ENCODE assay signal across 8 cellular contexts in the genomic region with DNA sequence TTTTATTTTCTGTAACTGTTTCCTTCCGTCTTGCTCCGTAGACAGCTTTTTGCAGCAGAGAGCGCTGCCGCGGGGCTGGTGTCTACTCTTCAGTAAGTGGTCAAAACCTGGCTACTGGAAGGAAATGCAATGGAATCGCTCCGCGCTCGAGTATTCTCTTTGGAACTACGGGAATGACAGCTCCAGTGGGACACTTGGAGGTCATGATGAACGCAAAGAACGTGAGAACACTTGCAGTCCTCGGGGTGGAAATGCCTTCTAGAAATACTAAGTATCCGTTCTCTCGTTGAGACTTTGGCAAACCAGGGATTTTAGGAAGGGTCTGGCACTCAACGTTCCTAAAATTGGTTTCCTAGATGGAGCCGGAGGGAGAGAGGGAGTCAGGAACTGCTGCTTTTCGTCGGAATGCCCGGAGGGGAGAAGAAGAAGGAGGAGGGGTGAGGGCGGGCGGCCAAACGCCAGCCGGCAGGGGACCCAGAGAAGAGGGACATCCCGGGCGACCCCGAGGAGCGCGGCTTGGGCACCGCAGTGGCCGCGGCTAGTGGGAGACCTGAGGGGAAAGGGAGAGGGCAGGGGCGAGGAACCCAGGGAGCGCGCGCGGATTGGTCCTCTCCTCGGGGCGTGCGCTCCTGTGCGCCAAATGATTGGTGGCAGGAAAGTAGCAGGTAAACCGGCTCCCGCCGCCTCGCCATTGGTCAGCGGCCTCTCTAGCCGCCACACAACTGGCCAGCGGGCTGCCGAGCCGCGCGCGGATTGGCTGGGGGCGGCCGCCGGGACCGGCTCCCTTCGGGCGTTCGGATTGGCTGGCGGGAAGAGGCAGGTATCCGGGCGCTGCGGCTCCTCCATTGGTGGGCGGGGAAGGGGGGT. TPM values are rescaled to one million over a fixed set of nuclear protein-coding genes. Genes with fewer than 3 reads are reported as not detected.
DNase-seq lines count a peak whose midpoint lies in the region; ATAC-seq, FAIRE-seq and TF ChIP-seq lines count a peak whose summit lies in the region.

No MANE protein-coding gene starts in this region.

- H3K4me1 ChIP-seq in A673 (ENCODE audit: insufficient read depth, low read length, poor library complexity, severe bottlenecking) = peaks cover 3% of the 10 kb centered on the region

- no peak overlapping the region for H3K27ac ChIP-seq in A673 (ENCODE audit: low read depth, low read length, poor library complexity, severe bottlenecking)

- POLR2A ChIA-PET in A673 (lab: Charles Lee; ENCODE audit: low non-redundant PET) = interaction anchor here (0.7 kb wide), 1 partner anchor 914 kb away, joined by 3 read pairs; no protein-coding TSS in a partner anchor

- DNase-seq in A673 (ENCODE audit: low spot score) (peak; percentile 97), NCI-H2227 (lab: John Stamatoyannopoulos, UW; ENCODE audit: unreplicated experiment) (peak; percentile 98), cerebellar cortex (ENCODE audit: low spot score) (peak; percentile 96)
- DNase-seq in activated CD4-positive, CD25-positive, alpha-beta regulatory T cell treated with anti-CD3 and anti-CD28 coated beads, Interleukin-2, amount 50 U/mL, for 16 hours (ENCODE audit: low read depth, low spot score) = peak; percentile 94
- DNase-seq in stimulated activated CD4-positive, alpha-beta T cell treated with anti-CD3 and anti-CD28 coated beads, Interleukin-12 subunit alpha, Interleukin-12 subunit beta, amount 100 ng/mL, for 24 hours (ENCODE audit: low read depth in 2 of 2) = peak; percentile 93 to 96

- ATAC-seq in GM18870 (IDR thresholded peaks at IDR 0.05; ENCODE audit: unreplicated experiment) (peak; percentile 86), HG03108 (IDR thresholded peaks at IDR 0.05; ENCODE audit: unreplicated experiment) (peak; percentile 90)

- BruUV-seq in A673 (replicated peaks; lab: Mats Ljungman, UMichigan) = no TSS peak

- intact Hi-C loops in A673 (cut with micrococcal nuclease; ENCODE audit: unreplicated experiment) = loop anchor here (10.0 kb wide), 2 partner anchors 62 to 188 kb away; a partner anchor contains a TSS

- no peaks in the 10 kb centered on the region for H3K9me3 ChIP-seq in A673 (ENCODE audit: low read depth, low read length, poor library complexity, severe bottlenecking)

- CTCF ChIA-PET in A673 (lab: Charles Lee) = interaction anchor here (0.6 kb wide), 1 partner anchor 61 kb away, joined by 5 read pairs; no protein-coding TSS in a partner anchor

- no peaks in the 10 kb centered on the region for H3K36me3 ChIP-seq in A673 (ENCODE audit: insufficient read depth, low read length, poor library complexity, severe bottlenecking)

- TF ChIP-seq CTCF in A673 (conservative IDR thresholded peaks at IDR 0.05; ENCODE audit: low read depth, low read length) = no peak

- FAIRE-seq in islet of Langerhans (lab: Jason Lieb, UNC) = peak; percentile 55

- H3K27me3 ChIP-seq in A673 (replicated peaks; ENCODE audit: insufficient read depth, low read depth, low read length, poor library complexity) = peaks cover 71% of the 10 kb centered on the region

- peak overlapping the region; percentile 63 for H3K4me3 ChIP-seq in A673 (ENCODE audit: low read depth, low read length, poor library complexity, severe bottlenecking)

RNA-seq across cellular contexts. Expression of a gene that starts 0.5 kb away (rescaled TPM):
- total RNA-seq in A673 (2021) = 3.2 and 3.6 TPM in 2 replicates
